11 cellular contexts compared by ENCODE assay signal in genomic region chr3:152204218-152204617, GRCh38.
DNase-seq lines count a peak whose midpoint lies in the region; ATAC-seq, FAIRE-seq and TF ChIP-seq lines count a peak whose summit lies in the region.
"Had no signal": no experiment of that assay in that cellular context is flagged by ENCODE, and none has a peak within 500 bp of the region (broad histone marks: within the 10 kb centered on the region; RNA-seq: fewer than 3 reads in every experiment).

No MANE protein-coding gene starts in this region.

- no peaks in the 10 kb centered on the region for H3K9me3 ChIP-seq in IMR-90 (ENCODE audit: control insufficient read depth, insufficient read depth, low read length)
- no peaks in the 10 kb centered on the region for H3K9me3 ChIP-seq in ovary
- no peaks in the 10 kb centered on the region for H3K9me3 ChIP-seq in PC-9 (ENCODE audit: insufficient read depth, low read depth)
- no peaks in the 10 kb centered on the region for H3K9me3 ChIP-seq in A673 (ENCODE audit: low read depth, low read length, poor library complexity, severe bottlenecking)

- H3K27me3 ChIP-seq in IMR-90 (ENCODE audit: control insufficient read depth, insufficient read depth, low read length) (no peaks in the 10 kb centered on the region), bronchial epithelial cell (ENCODE audit: control insufficient read depth, insufficient read depth, low read length) (no peaks in the 10 kb centered on the region), ovary (no peaks in the 10 kb centered on the region), PC-9 (ENCODE audit: insufficient read depth, low read depth) (no peaks in the 10 kb centered on the region), A673 (replicated peaks; ENCODE audit: insufficient read depth, low read depth, low read length, poor library complexity) (no peaks in the 10 kb centered on the region), foreskin keratinocyte (no peaks in the 10 kb centered on the region)

- H2AFZ ChIP-seq in IMR-90 (replicated peaks; ENCODE audit: low read length, poor library complexity) (no peak overlapping the region), PC-9 (no peak overlapping the region)

- H2AK9ac ChIP-seq in IMR-90 (replicated peaks; ENCODE audit: low read depth, low read length, poor library complexity): no peak overlapping the region

- no peak overlapping the region for H3K9ac ChIP-seq in IMR-90 (ENCODE audit: low read depth, low read length)

- no peak overlapping the region for H3K4me3 ChIP-seq in IMR-90 (ENCODE audit: insufficient read depth, low read depth, low read length)
- no peak overlapping the region for H3K4me3 ChIP-seq in bronchial epithelial cell (ENCODE audit: low read depth, low read length)
- H3K4me3 ChIP-seq in ovary: peak overlapping the region; percentile 8
- no peak overlapping the region for H3K4me3 ChIP-seq in PC-9
- no peak overlapping the region for H3K4me3 ChIP-seq in A673 (ENCODE audit: low read depth, low read length, poor library complexity, severe bottlenecking)

- H3K14ac ChIP-seq in IMR-90 (replicated peaks; ENCODE audit: low read depth, low read length): no peak overlapping the region

- 0 out of 2 replicates have a peak, but pooled peaks cover 4% of the 10 kb centered on the region for H3K9me2 ChIP-seq in PC-9 (ENCODE audit: insufficient read depth)

- peak overlapping the region; percentile 67 for H3K18ac ChIP-seq in IMR-90 (ENCODE audit: low read depth, low read length)

- in situ Hi-C loops in IMR-90 (cut with MboI; ENCODE audit: low sequenced_read_pairs): no loop called here

- peak; percentile 33 for DNase-seq in CD1c-positive myeloid dendritic cell (ENCODE audit: extremely low spot score)
- DNase-seq in IMR-90: no peak
- peak; percentile 40 for DNase-seq in bronchial epithelial cell (ENCODE audit: low read depth)
- no peak for DNase-seq in ovary
- no peak for DNase-seq in PC-9
- no peak for DNase-seq in A673 (ENCODE audit: low spot score)
- DNase-seq in foreskin keratinocyte: no peak
- no peak for DNase-seq in D341Med (ENCODE audit: low spot score)
- DNase-seq: activated CD4-positive, alpha-beta T cell treated with anti-CD3 and anti-CD28 coated beads for 4 hours; dermis blood vessel endothelial cell; NCI-H69 had no signal

- H4K20me1 ChIP-seq in IMR-90 (ENCODE audit: insufficient read depth, low read length) (no peaks in the 10 kb centered on the region), PC-9 (ENCODE audit: insufficient read depth) (no peaks in the 10 kb centered on the region)

- no peaks in the 10 kb centered on the region for H3K79me2 ChIP-seq in PC-9 (ENCODE audit: low read depth)

- H4K8ac ChIP-seq in IMR-90 (ENCODE audit: low read depth in 2 of 2, low read length in 2 of 2): peak overlapping the region in 1 of 2 experiments; percentile 15; a peak in 1 of 4 replicates

- no peak for TF ChIP-seq RAD21 in IMR-90 (IDR thresholded peaks at IDR 0.05; ENCODE audit: low read length)

- TF ChIP-seq CTCF in IMR-90 (conservative IDR thresholded peaks at IDR 0.05; ENCODE audit: low read depth, low read length) (no peak), bronchial epithelial cell (IDR thresholded peaks at IDR 0.05; ENCODE audit: insufficient read depth, low read length, severe bottlenecking) (no peak), ovary (IDR thresholded peaks at IDR 0.05) (no peak), PC-9 (conservative IDR thresholded peaks at IDR 0.05) (no peak), A673 (conservative IDR thresholded peaks at IDR 0.05; ENCODE audit: low read depth, low read length) (no peak), foreskin keratinocyte (conservative IDR thresholded peaks at IDR 0.05) (no peak)

- no peak overlapping the region for H3K4ac ChIP-seq in IMR-90 (ENCODE audit: low read depth, low read length)

- TF ChIP-seq POLR2A in IMR-90 (IDR thresholded peaks at IDR 0.05; ENCODE audit: low read depth, low read length) (no peak), ovary (IDR thresholded peaks at IDR 0.05) (no peak)

- dilution Hi-C loops in IMR-90 (cut with HindIII; ENCODE audit: low sequenced_read_pairs, unreplicated experiment): no loop called here

- no peaks in the 10 kb centered on the region for H3K79me1 ChIP-seq in IMR-90 (ENCODE audit: low read depth in 1 of 2, low read length in 2 of 2)

- peak overlapping the region; percentile 4; the same call in 1 of the 2 replicates for H4K5ac ChIP-seq in IMR-90 (ENCODE audit: low read depth, low read length)

- H2AK5ac ChIP-seq in IMR-90 (ENCODE audit: low read depth, low read length): no peak overlapping the region

- CTCF ChIA-PET in IMR-90 (lab: Yijun Ruan, JAX) (interaction anchor here (0.7 kb wide), 1 partner anchor 16 kb away, joined by 3 read pairs; no protein-coding TSS in a partner anchor), PC-9 (lab: Charles Lee) (no interaction called here), A673 (lab: Charles Lee) (no interaction called here)

- no peak for FAIRE-seq in bronchial epithelial cell (lab: Jason Lieb, UNC)

- BruUV-seq in IMR-90 (replicated peaks; lab: Mats Ljungman, UMichigan): no TSS peak
- no TSS peak for BruUV-seq in PC-9 (replicated peaks; lab: Mats Ljungman, UMichigan)
- BruUV-seq in A673 (replicated peaks; lab: Mats Ljungman, UMichigan): no TSS peak

- WGBS in IMR-90 (ENCODE audit: extremely low coverage in 2 of 2, insufficient read length in 1 of 2), 2 experiments: no CpG with 5 or more reads among the region's 2 CpGs
- WGBS in ovary, 3 donors: 64 to 78% (median 71%) methylated on average over 2 of the region's 2 CpGs

- peak overlapping the region; percentile 73; the same call in 1 of the 3 replicates for H2BK15ac ChIP-seq in IMR-90 (ENCODE audit: low read depth, low read length)

- H3K4me1 ChIP-seq in IMR-90 (ENCODE audit: control insufficient read depth, insufficient read depth, low read length): peaks cover 2% of the 10 kb centered on the region; the same call in 1 of the 2 replicates
- H3K4me1 ChIP-seq in ovary (ENCODE audit: insufficient read depth): no peaks in the 10 kb centered on the region
- H3K4me1 ChIP-seq in PC-9 (replicated peaks; ENCODE audit: insufficient read depth): 0 out of 2 replicates have a peak, but pooled peaks cover 4% of the 10 kb centered on the region
- H3K4me1 ChIP-seq in A673 (ENCODE audit: insufficient read depth, low read length, poor library complexity, severe bottlenecking): no peaks in the 10 kb centered on the region
- H3K4me1 ChIP-seq in foreskin keratinocyte: peaks cover 9% of the 10 kb centered on the region

- H3K27ac ChIP-seq in IMR-90 (ENCODE audit: insufficient read depth, low read length): peak overlapping the region; percentile 6; the same call in 1 of the 2 replicates
- H3K27ac ChIP-seq in ovary: no peak overlapping the region
- no peak overlapping the region for H3K27ac ChIP-seq in PC-9
- H3K27ac ChIP-seq in A673 (ENCODE audit: low read depth, low read length, poor library complexity, severe bottlenecking): no peak overlapping the region
- no peak overlapping the region for H3K27ac ChIP-seq in foreskin keratinocyte

- no peaks in the 10 kb centered on the region for H3F3A ChIP-seq in PC-9 (ENCODE audit: insufficient read depth, low read depth)

- TF ChIP-seq EP300 in ovary (IDR thresholded peaks at IDR 0.05): no peak

- ATAC-seq in IMR-90 (ENCODE audit: low read depth) (no peak), foreskin keratinocyte (no peak)

- no peak overlapping the region for H3K56ac ChIP-seq in IMR-90 (ENCODE audit: extremely low read depth, insufficient read depth, low read length)

- intact Hi-C loops in IMR-90 (cut with micrococcal nuclease): no loop called here
- intact Hi-C loops in ovary (cut with DNase I): no loop called here
- intact Hi-C loops in PC-9 (cut with micrococcal nuclease; ENCODE audit: unreplicated experiment): no loop called here
- intact Hi-C loops in A673 (cut with micrococcal nuclease; ENCODE audit: unreplicated experiment): no loop called here

- H2BK120ac ChIP-seq in IMR-90 (ENCODE audit: low read depth, low read length): peak overlapping the region; percentile 40; the same call in 1 of the 2 replicates

- POLR2A ChIA-PET in IMR-90 (lab: Charles Lee; ENCODE audit: unreplicated experiment): no interaction called here
- POLR2A ChIA-PET in PC-9 (lab: Charles Lee; ENCODE audit: unreplicated experiment): no interaction called here
- POLR2A ChIA-PET in A673 (lab: Charles Lee; ENCODE audit: low non-redundant PET): interaction anchor here (0.7 kb wide), 1 partner anchor 24 kb away, joined by 3 read pairs; no protein-coding TSS in a partner anchor

- no peak overlapping the region for H2BK20ac ChIP-seq in IMR-90 (ENCODE audit: low read depth, low read length)

- peak overlapping the region; percentile 88 for H2BK5ac ChIP-seq in IMR-90 (ENCODE audit: low read depth, low read length, poor library complexity, severe bottlenecking)

- H3K23ac ChIP-seq in IMR-90 (ENCODE audit: low read depth, low read length): no peak overlapping the region

- H3K36me3 ChIP-seq in IMR-90 (ENCODE audit: control insufficient read depth, insufficient read depth, low read length) (no peaks in the 10 kb centered on the region), bronchial epithelial cell (ENCODE audit: control insufficient read depth, insufficient read depth, low read length) (no peaks in the 10 kb centered on the region), ovary (no peaks in the 10 kb centered on the region), PC-9 (ENCODE audit: low read depth) (no peaks in the 10 kb centered on the region), A673 (ENCODE audit: insufficient read depth, low read length, poor library complexity, severe bottlenecking) (no peaks in the 10 kb centered on the region)

- no peak overlapping the region for H4K91ac ChIP-seq in IMR-90 (ENCODE audit: insufficient read depth, low read depth, low read length)

- H3K9me1 ChIP-seq in IMR-90 (ENCODE audit: insufficient read depth, low read length): no peaks in the 10 kb centered on the region

- H3K4me2 ChIP-seq in IMR-90 (ENCODE audit: low read depth, low read length) (peak overlapping the region; percentile 31; the same call in 1 of the 2 replicates), PC-9 (no peak overlapping the region)

TF ChIP-seq in IMR-90, 13 proteins besides CTCF, POLR2A, EP300 and RAD21:
- TF ChIP-seq NFE2L2 (IDR thresholded peaks at IDR 0.05; ENCODE audit: low read depth, low read length): no peak
- TF ChIP-seq MAZ (IDR thresholded peaks at IDR 0.05; ENCODE audit: borderline replicate concordance, low read depth, low read length): no peak
- no peak for TF ChIP-seq MXI1 (IDR thresholded peaks at IDR 0.05; ENCODE audit: borderline replicate concordance, low read depth, low read length)
- no peak for TF ChIP-seq MAFK (IDR thresholded peaks at IDR 0.05; ENCODE audit: low read depth, low read length)

Comparison
In these comparisons a context has a peak if more than half of its experiments do, and no peak if none do; other contexts are left out.
1. DNase-seq: peak in CD1c-positive myeloid dendritic cell (single experiment) and bronchial epithelial cell (single experiment); none in IMR-90 (single experiment), ovary (0 of 5), PC-9 (0 of 2), A673 (single experiment), foreskin keratinocyte (0 of 2) and D341Med (single experiment).